21 cellular contexts compared by ENCODE assay signal in the genomic region with DNA sequence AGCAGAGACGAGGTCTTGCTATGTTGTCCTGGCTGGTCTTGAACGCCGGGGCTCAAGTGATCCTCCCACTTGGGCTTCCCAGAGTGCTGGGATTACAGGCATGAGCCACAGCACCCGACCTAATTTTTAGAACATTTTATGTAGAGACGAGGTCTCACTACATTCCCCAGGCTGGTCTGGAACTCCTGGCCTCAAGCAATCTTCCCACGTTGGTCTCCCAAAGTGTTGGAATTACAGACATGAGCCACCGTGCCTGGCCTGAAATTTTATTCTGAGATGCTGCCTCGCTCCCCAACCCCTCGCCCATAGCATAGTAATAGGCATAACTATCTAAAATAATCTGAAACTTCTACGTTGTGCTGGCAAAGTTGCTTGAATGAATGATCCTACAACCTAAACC.
"Had no signal": no experiment of that assay in that cellular context is flagged by ENCODE, and none has a peak within 500 bp of the region (broad histone marks: within the 10 kb centered on the region; RNA-seq: fewer than 3 reads in every experiment).

No MANE protein-coding gene starts in this region.

- ATAC-seq: left cardiac atrium; left lobe of liver; left ventricle myocardium superior; mucosa of descending colon; naive thymus-derived CD4-positive, alpha-beta T cell; natural killer cell treated with Interleukin-12 subunit alpha and Interleukin-12 subunit beta and Interleukin-15 and Interleukin-18, amount 100 ng/mL, for 72 hours; right lobe of liver had no signal

- H3K27ac Mint-ChIP-seq: memory B cell; natural killer cell treated with Interleukin-12 subunit alpha and Interleukin-12 subunit beta and Interleukin-15 and Interleukin-18, amount 100 ng/mL, for 72 hours; progenitor cell of endocrine pancreas; stimulated activated naive CD8-positive, alpha-beta T cell treated with anti-CD3 and anti-CD28 coated beads, Interleukin-15, Interleukin-2, amounts not matched to agents 100 ng/mL and 50 ng/mL, for 24 hours; type B pancreatic cell had no signal

- DNase-seq: hippocampal formation; kidney glomerular epithelial cell; left cardiac atrium; left ventricle myocardium superior; midbrain; mucosa of descending colon; naive thymus-derived CD4-positive, alpha-beta T cell; ovary; right lobe of liver; stimulated activated CD4-positive, alpha-beta T cell treated with anti-CD3 and anti-CD28 coated beads, Interleukin-12 subunit alpha, Interleukin-12 subunit beta, amount 100 ng/mL, for 4 hours; stimulated activated CD4-positive, alpha-beta T cell treated with anti-CD3 and anti-CD28 coated beads, Interleukin-15, amount 100 ng/mL, for 24 hours; stimulated activated CD4-positive, alpha-beta T cell treated with anti-CD3 and anti-CD28 coated beads, Interleukin-2, amount 100 ng/mL, for 24 hours; stimulated activated CD4-positive, alpha-beta T cell treated with anti-CD3 and anti-CD28 coated beads, Interleukin-4, amount 100 ng/mL, for 1 hour; stimulated activated naive CD4-positive, alpha-beta T cell; uterus had no signal

- H3K27me3 Mint-ChIP-seq: memory B cell; naive thymus-derived CD4-positive, alpha-beta T cell; natural killer cell treated with Interleukin-12 subunit alpha and Interleukin-12 subunit beta and Interleukin-15 and Interleukin-18, amount 100 ng/mL, for 72 hours; progenitor cell of endocrine pancreas; stimulated activated naive CD8-positive, alpha-beta T cell treated with anti-CD3 and anti-CD28 coated beads, Interleukin-15, Interleukin-2, amounts not matched to agents 100 ng/mL and 50 ng/mL, for 24 hours; type B pancreatic cell had no signal

- H3K4me3 Mint-ChIP-seq: memory B cell; naive thymus-derived CD4-positive, alpha-beta T cell; natural killer cell treated with Interleukin-12 subunit alpha and Interleukin-12 subunit beta and Interleukin-15 and Interleukin-18, amount 100 ng/mL, for 72 hours; stimulated activated naive CD8-positive, alpha-beta T cell treated with anti-CD3 and anti-CD28 coated beads, Interleukin-15, Interleukin-2, amounts not matched to agents 100 ng/mL and 50 ng/mL, for 24 hours; type B pancreatic cell had no signal

- H3K9me3 Mint-ChIP-seq: memory B cell; naive thymus-derived CD4-positive, alpha-beta T cell; natural killer cell treated with Interleukin-12 subunit alpha and Interleukin-12 subunit beta and Interleukin-15 and Interleukin-18, amount 100 ng/mL, for 72 hours; stimulated activated naive CD8-positive, alpha-beta T cell treated with anti-CD3 and anti-CD28 coated beads, Interleukin-15, Interleukin-2, amounts not matched to agents 100 ng/mL and 50 ng/mL, for 24 hours; type B pancreatic cell had no signal
